25 cellular contexts compared by ENCODE assay signal in genomic region chr1:53535846-53536245, GRCh38.
DNase-seq lines count a peak whose midpoint lies in the region; ATAC-seq and TF ChIP-seq lines count a peak whose summit lies in the region.
"Had no signal": no experiment of that assay in that cellular context is flagged by ENCODE, and none has a peak within 500 bp of the region (broad histone marks: within the 10 kb centered on the region; RNA-seq: fewer than 3 reads in every experiment).

No MANE protein-coding gene starts in this region.

- peak; percentile 59 for DNase-seq in HT1080 (ENCODE audit: low read depth)
- DNase-seq in NCI-H82 (lab: John Stamatoyannopoulos, UW): peak; percentile 89
- DNase-seq in central memory CD8-positive, alpha-beta T cell (ENCODE audit: low spot score in 2 of 2): no peak
- peak; percentile 37 for DNase-seq in renal cortical epithelial cell (ENCODE audit: low read depth)
- no peak for DNase-seq in BE2C
- no peak for DNase-seq in NCI-H2029 (lab: John Stamatoyannopoulos, UW)
- no peak for DNase-seq in stimulated activated naive B cell treated with anti-CD40 and anti-IgM and Interleukin-4, amounts not matched to agents 10 μg/mL and 1 μg/mL and 100 μg/mL, for 72 hours
- DNase-seq: activated CD4-positive, alpha-beta T cell treated with anti-CD3 and anti-CD28 coated beads for 4 hours; activated naive CD8-positive, alpha-beta T cell treated with anti-CD3 and anti-CD28 coated beads for 36 hours; CD4-positive, CD25-positive, alpha-beta regulatory T cell; esophagus squamous epithelium; GF-D8; Kasumi-1; mammary epithelial cell; NCI-H1105; NCI-H526 treated with DMSO at 0.1 percent for 48 hours; nucleus accumbens; SHP77; stimulated activated naive CD4-positive, alpha-beta T cell; T-cell; testis had no signal

- H3K4me1 Mint-ChIP-seq in central memory CD8-positive, alpha-beta T cell: peaks cover 5% of the 10 kb centered on the region
- peaks cover 0 to 2% of the 10 kb centered on the region in 2 donors for H3K4me1 Mint-ChIP-seq in stimulated activated naive B cell treated with anti-CD40 and anti-IgM and Interleukin-4, amounts not matched to agents 10 μg/mL and 1 μg/mL and 100 μg/mL, for 72 hours
- H3K4me1 Mint-ChIP-seq: activated naive CD8-positive, alpha-beta T cell treated with anti-CD3 and anti-CD28 coated beads for 36 hours; CD4-positive, CD25-positive, alpha-beta regulatory T cell; T-cell had no signal

- no peaks in the 10 kb centered on the region for H3K27me3 ChIP-seq in BE2C
- H3K27me3 ChIP-seq: testis had no signal

- H3K27me3 Mint-ChIP-seq in central memory CD8-positive, alpha-beta T cell: no peaks in the 10 kb centered on the region
- H3K27me3 Mint-ChIP-seq in stimulated activated naive B cell treated with anti-CD40 and anti-IgM and Interleukin-4, amounts not matched to agents 10 μg/mL and 1 μg/mL and 100 μg/mL, for 72 hours: peaks cover 0 to 4% of the 10 kb centered on the region in 2 donors
- H3K27me3 Mint-ChIP-seq: activated naive CD8-positive, alpha-beta T cell treated with anti-CD3 and anti-CD28 coated beads for 36 hours; CD4-positive, CD25-positive, alpha-beta regulatory T cell had no signal

- H3K36me3 ChIP-seq in BE2C: no peaks in the 10 kb centered on the region
- H3K36me3 ChIP-seq: esophagus squamous epithelium had no signal

- no peaks in the 10 kb centered on the region for H3K4me1 ChIP-seq in BE2C
- H3K4me1 ChIP-seq: esophagus squamous epithelium, testis had no signal

- H3K27ac Mint-ChIP-seq in central memory CD8-positive, alpha-beta T cell (ENCODE audit: low read depth): peak overlapping the region; percentile 4
- H3K27ac Mint-ChIP-seq in stimulated activated naive B cell treated with anti-CD40 and anti-IgM and Interleukin-4, amounts not matched to agents 10 μg/mL and 1 μg/mL and 100 μg/mL, for 72 hours: no peak overlapping the region
- H3K27ac Mint-ChIP-seq: activated naive CD8-positive, alpha-beta T cell treated with anti-CD3 and anti-CD28 coated beads for 36 hours; activated T-helper 1 cell treated with anti-CD3 and anti-CD28 coated beads, Interleukin-12 subunit alpha, Interleukin-12 subunit beta, Interleukin-2, Interleukin-4 antibody, amounts not matched to agents 30 ng/mL and 10 ng/mL and 1 ng/mL, durations not matched to agents 14 hours and 24 hours and 36 hours; T-cell had no signal

- H3K4me3 ChIP-seq in BE2C (ENCODE audit: low read depth, low read length): no peak overlapping the region
- H3K4me3 ChIP-seq: coronary artery, esophagus squamous epithelium, smooth muscle cell, testis had no signal

- no peak for TF ChIP-seq CTCF in BE2C (IDR thresholded peaks at IDR 0.05; ENCODE audit: low read depth, low read length)

- no peak for ATAC-seq in central memory CD8-positive, alpha-beta T cell (replicated peaks; ENCODE audit: extremely low read depth, poor library complexity, severe bottlenecking)
- ATAC-seq in stimulated activated naive B cell treated with anti-CD40 and anti-IgM and Interleukin-4, amounts not matched to agents 10 μg/mL and 1 μg/mL and 100 μg/mL, for 72 hours (replicated peaks): no peak
- ATAC-seq: HCT116, T-cell had no signal

- no peaks in the 10 kb centered on the region for H3K9me3 ChIP-seq in BE2C
- H3K9me3 ChIP-seq: esophagus squamous epithelium, testis had no signal

- no peaks in the 10 kb centered on the region for H3K36me3 Mint-ChIP-seq in central memory CD8-positive, alpha-beta T cell (ENCODE audit: insufficient read depth)
- no peaks in the 10 kb centered on the region for H3K36me3 Mint-ChIP-seq in stimulated activated naive B cell treated with anti-CD40 and anti-IgM and Interleukin-4, amounts not matched to agents 10 μg/mL and 1 μg/mL and 100 μg/mL, for 72 hours
- H3K36me3 Mint-ChIP-seq: activated naive CD8-positive, alpha-beta T cell treated with anti-CD3 and anti-CD28 coated beads for 36 hours; CD4-positive, CD25-positive, alpha-beta regulatory T cell; T-cell had no signal

- H3K4me3 Mint-ChIP-seq in central memory CD8-positive, alpha-beta T cell: no peak overlapping the region
- no peak overlapping the region for H3K4me3 Mint-ChIP-seq in stimulated activated naive B cell treated with anti-CD40 and anti-IgM and Interleukin-4, amounts not matched to agents 10 μg/mL and 1 μg/mL and 100 μg/mL, for 72 hours
- H3K4me3 Mint-ChIP-seq: activated naive CD8-positive, alpha-beta T cell treated with anti-CD3 and anti-CD28 coated beads for 36 hours; activated T-helper 1 cell treated with anti-CD3 and anti-CD28 coated beads, Interleukin-12 subunit alpha, Interleukin-12 subunit beta, Interleukin-2, Interleukin-4 antibody, amounts not matched to agents 30 ng/mL and 10 ng/mL and 1 ng/mL, durations not matched to agents 14 hours and 24 hours and 36 hours; CD4-positive, CD25-positive, alpha-beta regulatory T cell; T-cell had no signal

- H3K9me3 Mint-ChIP-seq in central memory CD8-positive, alpha-beta T cell: no peaks in the 10 kb centered on the region
- H3K9me3 Mint-ChIP-seq in stimulated activated naive B cell treated with anti-CD40 and anti-IgM and Interleukin-4, amounts not matched to agents 10 μg/mL and 1 μg/mL and 100 μg/mL, for 72 hours: no peaks in the 10 kb centered on the region
- H3K9me3 Mint-ChIP-seq: activated naive CD8-positive, alpha-beta T cell treated with anti-CD3 and anti-CD28 coated beads for 36 hours; activated T-helper 1 cell treated with anti-CD3 and anti-CD28 coated beads, Interleukin-12 subunit alpha, Interleukin-12 subunit beta, Interleukin-2, Interleukin-4 antibody, amounts not matched to agents 30 ng/mL and 10 ng/mL and 1 ng/mL, durations not matched to agents 14 hours and 24 hours and 36 hours; CD4-positive, CD25-positive, alpha-beta regulatory T cell; T-cell had no signal

Comparison
In these comparisons a context has a peak if more than half of its experiments do, and no peak if none do; other contexts are left out.
1. DNase-seq: peak in HT1080 (single experiment), NCI-H82 (single experiment) and renal cortical epithelial cell (single experiment); none in central memory CD8-positive, alpha-beta T cell (0 of 2), BE2C (single experiment), NCI-H2029 (single experiment) and stimulated activated naive B cell treated with anti-CD40 and anti-IgM and Interleukin-4, amounts not matched to agents 10 μg/mL and 1 μg/mL and 100 μg/mL, for 72 hours (single experiment).